In the genomic region with DNA sequence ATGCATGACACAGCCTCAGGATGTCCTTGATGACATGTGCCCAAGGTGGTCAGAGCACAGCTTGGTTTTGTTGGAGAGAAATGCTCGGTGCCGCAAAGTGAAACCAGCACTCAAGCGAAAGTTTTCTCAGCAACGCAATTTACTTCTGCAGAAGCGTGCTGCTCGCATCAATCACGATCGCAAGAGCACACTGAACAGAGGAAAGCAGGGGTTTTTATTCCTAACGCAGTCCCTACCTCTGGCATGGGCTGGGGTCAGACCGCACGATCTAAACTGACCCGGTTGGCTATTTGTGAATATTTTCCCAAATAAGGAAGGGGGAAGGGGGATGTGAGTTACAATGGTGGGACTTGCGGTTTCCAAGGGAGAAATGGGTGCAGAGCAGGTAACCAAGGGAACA, we compare ENCODE assay signal across 8 cellular contexts. TPM values are rescaled to one million over a fixed set of nuclear protein-coding genes. Genes with fewer than 3 reads are reported as not detected.
A peak's percentile ranks its signal among the peaks of the same experiment; 100 is the strongest.
DNase-seq lines count a peak whose midpoint lies in the region; ATAC-seq and TF ChIP-seq lines count a peak whose summit lies in the region.

No MANE protein-coding gene starts in this region.

- DNase-seq in CD4-positive, alpha-beta T cell, result no peak
- DNase-seq in coronary artery (ENCODE audit: low spot score), result no peak
- no peak for DNase-seq in mucosa of descending colon
- no peak for DNase-seq in NCI-H2196 treated with DMSO at 0.1 percent for 48 hours (lab: John Stamatoyannopoulos, UW; ENCODE audit: unreplicated experiment)
- no peak for DNase-seq in stimulated activated CD4-positive, alpha-beta T cell treated with anti-CD3 and anti-CD28 coated beads, Interleukin-2, amount 100 ng/mL, for 24 hours

- ATAC-seq in CD4-positive, alpha-beta T cell (ENCODE audit: poor library complexity), result no peak
- ATAC-seq in mucosa of descending colon (no peak), HG02885 (IDR thresholded peaks at IDR 0.05; ENCODE audit: poor library complexity, unreplicated experiment) (no peak)

- H3K27ac Mint-ChIP-seq in CD4-positive, alpha-beta T cell, result no peak overlapping the region

- peaks cover 38% of the 10 kb centered on the region for H3K36me3 Mint-ChIP-seq in CD4-positive, alpha-beta T cell (ENCODE audit: low read depth)

- H3K4me1 ChIP-seq in KMS-11 (ENCODE audit: low read depth, poor library complexity, severe bottlenecking) (no peaks in the 10 kb centered on the region), neuron (ENCODE audit: insufficient read depth, low read length) (peaks cover 8% of the 10 kb centered on the region), mucosa of descending colon (ENCODE audit: low read depth) (no peaks in the 10 kb centered on the region)

- peaks cover 25% of the 10 kb centered on the region for H3K4me1 Mint-ChIP-seq in CD4-positive, alpha-beta T cell (ENCODE audit: low read depth)

- peaks cover 7% of the 10 kb centered on the region for H3K9me3 Mint-ChIP-seq in CD4-positive, alpha-beta T cell

- no peak overlapping the region for H3K9ac ChIP-seq in KMS-11

- H3K27me3 ChIP-seq in CD4-positive, alpha-beta T cell (ENCODE audit: control insufficient read depth, insufficient read depth, low read length), result peaks cover 17% of the 10 kb centered on the region
- H3K27me3 ChIP-seq in KMS-11 (ENCODE audit: insufficient read depth, low read depth), result no peaks in the 10 kb centered on the region
- no peaks in the 10 kb centered on the region for H3K27me3 ChIP-seq in neuron (ENCODE audit: insufficient read depth, low read length)

- TF ChIP-seq CTCF in CD4-positive, alpha-beta T cell (IDR thresholded peaks at IDR 0.05), result no peak
- no peak for TF ChIP-seq CTCF in KMS-11 (conservative IDR thresholded peaks at IDR 0.05; ENCODE audit: low read depth, low read length)
- no peak for TF ChIP-seq CTCF in coronary artery (IDR thresholded peaks at IDR 0.05)
- TF ChIP-seq CTCF in mucosa of descending colon (IDR thresholded peaks at IDR 0.05), result no peak

- H3K9me3 ChIP-seq in CD4-positive, alpha-beta T cell (ENCODE audit: control insufficient read depth, low read length), result peaks cover 31% of the 10 kb centered on the region
- peaks cover 24% of the 10 kb centered on the region for H3K9me3 ChIP-seq in neuron (ENCODE audit: low read length)
- H3K9me3 ChIP-seq in mucosa of descending colon, result peaks cover 29% of the 10 kb centered on the region

- POLR2A ChIA-PET in CD4-positive, alpha-beta T cell (lab: Charles Lee), result interaction anchor here (1.7 to 1.8 kb wide), 2 partner anchors 27 to 105 kb away, joined by 8 read pairs; a partner anchor contains a TSS

- H2AFZ ChIP-seq in KMS-11 (ENCODE audit: low read depth) (peak overlapping the region; percentile 94; the same call in 1 of the 2 replicates), neuron (ENCODE audit: low read depth, low read length) (no peak overlapping the region)

- peak overlapping the region; percentile 65 for H3K4me3 Mint-ChIP-seq in CD4-positive, alpha-beta T cell

- no peaks in the 10 kb centered on the region for H4K20me1 ChIP-seq in KMS-11 (ENCODE audit: insufficient read depth)

- intact Hi-C loops in CD4-positive, alpha-beta T cell (cut with DNase I, micrococcal nuclease), result loop anchor here (5.0 to 10.0 kb wide), 8 partner anchors 33 to 598 kb away; a partner anchor contains a TSS
- intact Hi-C loops in mucosa of descending colon (cut with DNase I, micrococcal nuclease), result no loop called here

- CTCF ChIA-PET in CD4-positive, alpha-beta T cell (lab: Charles Lee), result no interaction called here

- H3K36me3 ChIP-seq in KMS-11 (ENCODE audit: insufficient read depth), result peaks cover 22% of the 10 kb centered on the region
- peaks cover 26% of the 10 kb centered on the region for H3K36me3 ChIP-seq in neuron (ENCODE audit: insufficient read depth, low read length)
- H3K36me3 ChIP-seq in mucosa of descending colon (ENCODE audit: low read depth), result peaks cover 9% of the 10 kb centered on the region

- H3K79me2 ChIP-seq in KMS-11 (ENCODE audit: insufficient read depth, low read depth), result peaks cover 5% of the 10 kb centered on the region; the same call in 1 of the 2 replicates

- H3K4me2 ChIP-seq in KMS-11, result no peak overlapping the region

- no peak overlapping the region for H3K27ac ChIP-seq in CD4-positive, alpha-beta T cell (ENCODE audit: low read depth, low read length)
- H3K27ac ChIP-seq in KMS-11, result no peak overlapping the region
- H3K27ac ChIP-seq in coronary artery, result no peak overlapping the region

- no peak overlapping the region for H3K4me3 ChIP-seq in KMS-11 (IDR thresholded peaks at IDR 0.05; ENCODE audit: insufficient read depth, low read depth, low read length)
- peak overlapping the region; percentile 90 for H3K4me3 ChIP-seq in coronary artery
- H3K4me3 ChIP-seq in neuron (ENCODE audit: low read length), result peak overlapping the region; percentile 96
- no peak overlapping the region for H3K4me3 ChIP-seq in mucosa of descending colon

- H3K27me3 Mint-ChIP-seq in CD4-positive, alpha-beta T cell, result peaks cover 43% of the 10 kb centered on the region

RNA-seq across cellular contexts. Expression of a gene that starts 0.8 kb away (rescaled TPM):
- 10 to 100 TPM; 13.2 to 15.1 TPM for total RNA-seq in CD4-positive, alpha-beta T cell
- 1 to 10 TPM; 6.1 to 7.0 (median 6.3) TPM for total RNA-seq in mucosa of descending colon

RNA-seq across cellular contexts. Expression of a gene that starts 26.4 kb away (rescaled TPM):
- under 1 TPM; 0.16 to 0.28 TPM for total RNA-seq in CD4-positive, alpha-beta T cell
- 1 to 10 TPM; 1.9 to 3.4 (median 2.3) TPM for total RNA-seq in mucosa of descending colon

Comparison
In these comparisons a context has a peak if more than half of its experiments do, and no peak if none do; other contexts are left out.
1. H3K4me3 ChIP-seq: peak in coronary artery (single experiment) and neuron (single experiment); none in KMS-11 (single experiment) and mucosa of descending colon (single experiment).
2. intact Hi-C loops: an anchor here in CD4-positive, alpha-beta T cell (5.0 to 10.0 kb wide); none called in mucosa of descending colon.